In the genomic region with DNA sequence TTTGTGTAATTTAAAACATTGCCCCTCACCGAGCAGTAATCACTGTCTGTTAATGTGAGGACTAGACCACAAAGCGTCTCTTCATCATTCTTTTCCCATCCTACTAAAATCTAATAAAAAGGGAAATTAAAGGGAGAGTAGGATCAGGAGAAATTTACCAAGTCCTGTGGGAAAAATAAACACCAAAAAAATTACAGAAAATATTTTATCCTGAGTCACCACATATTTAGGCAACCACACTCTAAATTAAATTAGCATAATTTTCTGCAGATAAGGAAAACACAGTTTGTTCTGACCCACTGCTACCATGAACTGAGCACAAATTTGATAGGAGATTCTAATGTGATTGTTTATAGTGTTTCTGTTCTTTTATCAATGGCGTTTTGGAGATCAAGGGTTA, we compare ENCODE assay signal across 22 cellular contexts.
"Had no signal": no experiment of that assay in that cellular context is flagged by ENCODE, and none has a peak within 500 bp of the region (broad histone marks: within the 10 kb centered on the region; RNA-seq: fewer than 3 reads in every experiment).

No MANE protein-coding gene starts in this region.

- H3K4me3 ChIP-seq: adrenal gland, body of pancreas, dorsolateral prefrontal cortex, psoas muscle, spleen, upper lobe of right lung had no signal

- H3K4me3 Mint-ChIP-seq: activated T-cell treated with anti-CD3 and anti-CD28 coated beads, Interleukin-2, amount 50 U/mL, for 72 hours; stimulated activated memory B cell treated with anti-CD40 and anti-IgM and Interleukin-4, amounts not matched to agents 10 μg/mL and 1 μg/mL and 100 μg/mL, for 72 hours had no signal

- FAIRE-seq: keratinocyte had no signal

- DNase-seq: activated CD4-positive, alpha-beta T cell treated with anti-CD3 and anti-CD28 coated beads, Interleukin-2, amount 50 U/mL, for 4 hours; activated effector memory CD4-positive, alpha-beta T cell treated with anti-CD3 and anti-CD28 coated beads, Interleukin-2, amount 50 U/mL, for 16 hours; activated naive CD4-positive, alpha-beta T cell treated with anti-CD3 and anti-CD28 coated beads, Interleukin-2, amount 50 U/mL, for 16 hours; activated T-cell treated with anti-CD3 and anti-CD28 coated beads, Interleukin-2, amount 50 U/mL, for 72 hours; adrenal gland; body of pancreas; dorsolateral prefrontal cortex; foreskin melanocyte; glutamatergic neuron; hippocampal formation; midbrain; occipital lobe; psoas muscle; right cardiac atrium; spleen; stimulated activated CD4-positive, alpha-beta T cell treated with anti-CD3 and anti-CD28 coated beads, Interleukin-4, amount 100 ng/mL, for 4 hours; T-helper 2 cell; upper lobe of right lung had no signal

- H3K27ac Mint-ChIP-seq: activated T-cell treated with anti-CD3 and anti-CD28 coated beads, Interleukin-2, amount 50 U/mL, for 72 hours; stimulated activated memory B cell treated with anti-CD40 and anti-IgM and Interleukin-4, amounts not matched to agents 10 μg/mL and 1 μg/mL and 100 μg/mL, for 72 hours had no signal

- H3K27me3 ChIP-seq: adrenal gland, body of pancreas, dorsolateral prefrontal cortex, spleen, upper lobe of right lung had no signal

- ATAC-seq: activated T-cell treated with anti-CD3 and anti-CD28 coated beads, Interleukin-2, amount 50 U/mL, for 72 hours; body of pancreas; left lobe of liver; psoas muscle; right cardiac atrium; stimulated activated memory B cell treated with anti-CD40 and anti-IgM and Interleukin-4, amounts not matched to agents 10 μg/mL and 1 μg/mL and 100 μg/mL, for 72 hours; upper lobe of right lung had no signal

- H3K27ac ChIP-seq: adrenal gland, body of pancreas, dorsolateral prefrontal cortex, psoas muscle, spleen, upper lobe of right lung, VCaP had no signal

- H3K36me3 ChIP-seq: adrenal gland had no signal

- H3K9me3 Mint-ChIP-seq: stimulated activated memory B cell treated with anti-CD40 and anti-IgM and Interleukin-4, amounts not matched to agents 10 μg/mL and 1 μg/mL and 100 μg/mL, for 72 hours had no signal

- H3K9me3 ChIP-seq: adrenal gland, body of pancreas, psoas muscle, spleen, upper lobe of right lung had no signal

- H3K27me3 Mint-ChIP-seq: stimulated activated memory B cell treated with anti-CD40 and anti-IgM and Interleukin-4, amounts not matched to agents 10 μg/mL and 1 μg/mL and 100 μg/mL, for 72 hours had no signal
